In the genomic region with DNA sequence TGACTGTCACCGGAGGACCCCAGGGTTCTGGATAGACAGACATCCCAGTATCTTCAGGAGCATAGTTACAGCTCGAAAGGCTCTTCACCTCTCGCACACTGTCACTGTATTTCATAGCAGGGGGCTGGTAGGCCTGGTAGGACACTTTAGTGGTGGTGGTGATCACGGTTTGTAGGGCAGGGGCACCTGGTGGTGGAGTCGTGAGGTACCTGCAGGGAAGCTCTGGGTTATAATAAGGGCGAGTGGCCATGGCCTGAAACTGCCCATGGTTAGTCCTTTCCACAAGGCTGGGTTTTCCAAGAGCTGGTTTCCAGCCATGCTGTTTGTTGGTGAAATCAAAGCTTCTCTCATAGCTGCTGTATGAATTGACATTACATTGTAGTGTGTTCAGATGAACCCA, we compare ENCODE assay signal across 2 cellular contexts.
TF ChIP-seq lines count a peak whose summit lies in the region.

No MANE protein-coding gene starts in this region.

TF ChIP-seq in GM23338, 12 proteins besides CTCF, POLR2A, EP300 and RAD21 (continues in another document):
- TF ChIP-seq POLR2AphosphoS5 (IDR thresholded peaks at IDR 0.05; ENCODE audit: low read depth) (no peak), EZH2 (IDR thresholded peaks at IDR 0.05; ENCODE audit: low read depth, unreplicated experiment) (no peak), CREB1 (CRISPR knock-in tag; IDR thresholded peaks at IDR 0.05; ENCODE audit: low read depth) (no peak), ZNF331 (CRISPR knock-in tag; IDR thresholded peaks at IDR 0.05; ENCODE audit: low read depth) (no peak), ZNF462 (CRISPR knock-in tag; IDR thresholded peaks at IDR 0.05) (no peak), ZNF114 (CRISPR knock-in tag; IDR thresholded peaks at IDR 0.05) (no peak), NANOG (IDR thresholded peaks at IDR 0.05; ENCODE audit: borderline replicate concordance) (no peak), EZH2phosphoT487 (IDR thresholded peaks at IDR 0.05; ENCODE audit: unreplicated experiment) (no peak)
- TF ChIP-seq, protein P1, sequence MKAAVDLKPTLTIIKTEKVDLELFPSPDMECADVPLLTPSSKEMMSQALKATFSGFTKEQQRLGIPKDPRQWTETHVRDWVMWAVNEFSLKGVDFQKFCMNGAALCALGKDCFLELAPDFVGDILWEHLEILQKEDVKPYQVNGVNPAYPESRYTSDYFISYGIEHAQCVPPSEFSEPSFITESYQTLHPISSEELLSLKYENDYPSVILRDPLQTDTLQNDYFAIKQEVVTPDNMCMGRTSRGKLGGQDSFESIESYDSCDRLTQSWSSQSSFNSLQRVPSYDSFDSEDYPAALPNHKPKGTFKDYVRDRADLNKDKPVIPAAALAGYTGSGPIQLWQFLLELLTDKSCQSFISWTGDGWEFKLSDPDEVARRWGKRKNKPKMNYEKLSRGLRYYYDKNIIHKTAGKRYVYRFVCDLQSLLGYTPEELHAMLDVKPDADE (IDR thresholded peaks at IDR 0.05): no peak
- TF ChIP-seq, protein P2, sequence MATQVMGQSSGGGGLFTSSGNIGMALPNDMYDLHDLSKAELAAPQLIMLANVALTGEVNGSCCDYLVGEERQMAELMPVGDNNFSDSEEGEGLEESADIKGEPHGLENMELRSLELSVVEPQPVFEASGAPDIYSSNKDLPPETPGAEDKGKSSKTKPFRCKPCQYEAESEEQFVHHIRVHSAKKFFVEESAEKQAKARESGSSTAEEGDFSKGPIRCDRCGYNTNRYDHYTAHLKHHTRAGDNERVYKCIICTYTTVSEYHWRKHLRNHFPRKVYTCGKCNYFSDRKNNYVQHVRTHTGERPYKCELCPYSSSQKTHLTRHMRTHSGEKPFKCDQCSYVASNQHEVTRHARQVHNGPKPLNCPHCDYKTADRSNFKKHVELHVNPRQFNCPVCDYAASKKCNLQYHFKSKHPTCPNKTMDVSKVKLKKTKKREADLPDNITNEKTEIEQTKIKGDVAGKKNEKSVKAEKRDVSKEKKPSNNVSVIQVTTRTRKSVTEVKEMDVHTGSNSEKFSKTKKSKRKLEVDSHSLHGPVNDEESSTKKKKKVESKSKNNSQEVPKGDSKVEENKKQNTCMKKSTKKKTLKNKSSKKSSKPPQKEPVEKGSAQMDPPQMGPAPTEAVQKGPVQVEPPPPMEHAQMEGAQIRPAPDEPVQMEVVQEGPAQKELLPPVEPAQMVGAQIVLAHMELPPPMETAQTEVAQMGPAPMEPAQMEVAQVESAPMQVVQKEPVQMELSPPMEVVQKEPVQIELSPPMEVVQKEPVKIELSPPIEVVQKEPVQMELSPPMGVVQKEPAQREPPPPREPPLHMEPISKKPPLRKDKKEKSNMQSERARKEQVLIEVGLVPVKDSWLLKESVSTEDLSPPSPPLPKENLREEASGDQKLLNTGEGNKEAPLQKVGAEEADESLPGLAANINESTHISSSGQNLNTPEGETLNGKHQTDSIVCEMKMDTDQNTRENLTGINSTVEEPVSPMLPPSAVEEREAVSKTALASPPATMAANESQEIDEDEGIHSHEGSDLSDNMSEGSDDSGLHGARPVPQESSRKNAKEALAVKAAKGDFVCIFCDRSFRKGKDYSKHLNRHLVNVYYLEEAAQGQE (IDR thresholded peaks at IDR 0.05; ENCODE audit: unreplicated experiment): no peak

TF ChIP-seq in K562, 482 proteins besides CTCF, POLR2A, EP300 and RAD21:
- TF ChIP-seq CREBBP (IDR thresholded peaks at IDR 0.05; ENCODE audit: low read depth, low read length): no peak
- TF ChIP-seq SAFB (IDR thresholded peaks at IDR 0.05; ENCODE audit: borderline replicate concordance, low read depth, low read length): no peak
- TF ChIP-seq ZNF184 (CRISPR knock-in tag; IDR thresholded peaks at IDR 0.05): no peak
- TF ChIP-seq MTF1 (CRISPR knock-in tag; IDR thresholded peaks at IDR 0.05; ENCODE audit: borderline replicate concordance): no peak
- no peak for TF ChIP-seq NELFE (IDR thresholded peaks at IDR 0.05; ENCODE audit: insufficient read depth, insufficient read length)
- TF ChIP-seq SETDB1 (IDR thresholded peaks at IDR 0.05; ENCODE audit: low read length): no peak
- TF ChIP-seq ERF (CRISPR knock-in tag; IDR thresholded peaks at IDR 0.05): no peak
- TF ChIP-seq ZNF165 (CRISPR knock-in tag; IDR thresholded peaks at IDR 0.05; ENCODE audit: borderline replicate concordance): no peak
- TF ChIP-seq RBM14 (IDR thresholded peaks at IDR 0.05; ENCODE audit: borderline replicate concordance, insufficient read depth, low read depth, low read length): no peak
- TF ChIP-seq TARDBP (IDR thresholded peaks at IDR 0.05): no peak
- TF ChIP-seq, protein P3, sequence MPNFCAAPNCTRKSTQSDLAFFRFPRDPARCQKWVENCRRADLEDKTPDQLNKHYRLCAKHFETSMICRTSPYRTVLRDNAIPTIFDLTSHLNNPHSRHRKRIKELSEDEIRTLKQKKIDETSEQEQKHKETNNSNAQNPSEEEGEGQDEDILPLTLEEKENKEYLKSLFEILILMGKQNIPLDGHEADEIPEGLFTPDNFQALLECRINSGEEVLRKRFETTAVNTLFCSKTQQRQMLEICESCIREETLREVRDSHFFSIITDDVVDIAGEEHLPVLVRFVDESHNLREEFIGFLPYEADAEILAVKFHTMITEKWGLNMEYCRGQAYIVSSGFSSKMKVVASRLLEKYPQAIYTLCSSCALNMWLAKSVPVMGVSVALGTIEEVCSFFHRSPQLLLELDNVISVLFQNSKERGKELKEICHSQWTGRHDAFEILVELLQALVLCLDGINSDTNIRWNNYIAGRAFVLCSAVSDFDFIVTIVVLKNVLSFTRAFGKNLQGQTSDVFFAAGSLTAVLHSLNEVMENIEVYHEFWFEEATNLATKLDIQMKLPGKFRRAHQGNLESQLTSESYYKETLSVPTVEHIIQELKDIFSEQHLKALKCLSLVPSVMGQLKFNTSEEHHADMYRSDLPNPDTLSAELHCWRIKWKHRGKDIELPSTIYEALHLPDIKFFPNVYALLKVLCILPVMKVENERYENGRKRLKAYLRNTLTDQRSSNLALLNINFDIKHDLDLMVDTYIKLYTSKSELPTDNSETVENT (CRISPR knock-in tag; IDR thresholded peaks at IDR 0.05): no peak
- TF ChIP-seq CCAR2 (IDR thresholded peaks at IDR 0.05; ENCODE audit: low read depth, low read length): no peak
